1 cellular context compared by ENCODE assay signal in the genomic region with DNA sequence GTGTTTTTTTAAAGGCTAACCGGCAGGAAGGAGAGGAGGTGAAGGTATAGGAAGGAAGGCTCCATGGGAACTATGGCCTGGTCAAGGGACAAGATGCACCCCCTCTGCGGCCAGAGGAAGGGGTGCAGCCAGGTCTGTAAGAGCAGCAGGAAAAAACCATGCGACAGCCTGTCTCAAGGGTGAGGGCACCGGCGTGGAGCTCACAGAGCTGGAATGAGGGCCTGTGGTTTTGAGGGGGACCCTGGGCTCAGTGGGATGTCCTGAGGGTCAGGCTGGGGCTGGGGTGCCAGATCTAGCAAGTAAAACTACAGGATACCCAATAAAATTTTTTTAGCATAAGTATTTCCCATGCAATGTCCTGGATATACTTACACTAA.
TF ChIP-seq lines count a peak whose summit lies in the region.

No MANE protein-coding gene starts in this region.

TF ChIP-seq in GM23338, 12 proteins besides CTCF, POLR2A, EP300 and RAD21 (continued from another document):
- TF ChIP-seq, protein P1, sequence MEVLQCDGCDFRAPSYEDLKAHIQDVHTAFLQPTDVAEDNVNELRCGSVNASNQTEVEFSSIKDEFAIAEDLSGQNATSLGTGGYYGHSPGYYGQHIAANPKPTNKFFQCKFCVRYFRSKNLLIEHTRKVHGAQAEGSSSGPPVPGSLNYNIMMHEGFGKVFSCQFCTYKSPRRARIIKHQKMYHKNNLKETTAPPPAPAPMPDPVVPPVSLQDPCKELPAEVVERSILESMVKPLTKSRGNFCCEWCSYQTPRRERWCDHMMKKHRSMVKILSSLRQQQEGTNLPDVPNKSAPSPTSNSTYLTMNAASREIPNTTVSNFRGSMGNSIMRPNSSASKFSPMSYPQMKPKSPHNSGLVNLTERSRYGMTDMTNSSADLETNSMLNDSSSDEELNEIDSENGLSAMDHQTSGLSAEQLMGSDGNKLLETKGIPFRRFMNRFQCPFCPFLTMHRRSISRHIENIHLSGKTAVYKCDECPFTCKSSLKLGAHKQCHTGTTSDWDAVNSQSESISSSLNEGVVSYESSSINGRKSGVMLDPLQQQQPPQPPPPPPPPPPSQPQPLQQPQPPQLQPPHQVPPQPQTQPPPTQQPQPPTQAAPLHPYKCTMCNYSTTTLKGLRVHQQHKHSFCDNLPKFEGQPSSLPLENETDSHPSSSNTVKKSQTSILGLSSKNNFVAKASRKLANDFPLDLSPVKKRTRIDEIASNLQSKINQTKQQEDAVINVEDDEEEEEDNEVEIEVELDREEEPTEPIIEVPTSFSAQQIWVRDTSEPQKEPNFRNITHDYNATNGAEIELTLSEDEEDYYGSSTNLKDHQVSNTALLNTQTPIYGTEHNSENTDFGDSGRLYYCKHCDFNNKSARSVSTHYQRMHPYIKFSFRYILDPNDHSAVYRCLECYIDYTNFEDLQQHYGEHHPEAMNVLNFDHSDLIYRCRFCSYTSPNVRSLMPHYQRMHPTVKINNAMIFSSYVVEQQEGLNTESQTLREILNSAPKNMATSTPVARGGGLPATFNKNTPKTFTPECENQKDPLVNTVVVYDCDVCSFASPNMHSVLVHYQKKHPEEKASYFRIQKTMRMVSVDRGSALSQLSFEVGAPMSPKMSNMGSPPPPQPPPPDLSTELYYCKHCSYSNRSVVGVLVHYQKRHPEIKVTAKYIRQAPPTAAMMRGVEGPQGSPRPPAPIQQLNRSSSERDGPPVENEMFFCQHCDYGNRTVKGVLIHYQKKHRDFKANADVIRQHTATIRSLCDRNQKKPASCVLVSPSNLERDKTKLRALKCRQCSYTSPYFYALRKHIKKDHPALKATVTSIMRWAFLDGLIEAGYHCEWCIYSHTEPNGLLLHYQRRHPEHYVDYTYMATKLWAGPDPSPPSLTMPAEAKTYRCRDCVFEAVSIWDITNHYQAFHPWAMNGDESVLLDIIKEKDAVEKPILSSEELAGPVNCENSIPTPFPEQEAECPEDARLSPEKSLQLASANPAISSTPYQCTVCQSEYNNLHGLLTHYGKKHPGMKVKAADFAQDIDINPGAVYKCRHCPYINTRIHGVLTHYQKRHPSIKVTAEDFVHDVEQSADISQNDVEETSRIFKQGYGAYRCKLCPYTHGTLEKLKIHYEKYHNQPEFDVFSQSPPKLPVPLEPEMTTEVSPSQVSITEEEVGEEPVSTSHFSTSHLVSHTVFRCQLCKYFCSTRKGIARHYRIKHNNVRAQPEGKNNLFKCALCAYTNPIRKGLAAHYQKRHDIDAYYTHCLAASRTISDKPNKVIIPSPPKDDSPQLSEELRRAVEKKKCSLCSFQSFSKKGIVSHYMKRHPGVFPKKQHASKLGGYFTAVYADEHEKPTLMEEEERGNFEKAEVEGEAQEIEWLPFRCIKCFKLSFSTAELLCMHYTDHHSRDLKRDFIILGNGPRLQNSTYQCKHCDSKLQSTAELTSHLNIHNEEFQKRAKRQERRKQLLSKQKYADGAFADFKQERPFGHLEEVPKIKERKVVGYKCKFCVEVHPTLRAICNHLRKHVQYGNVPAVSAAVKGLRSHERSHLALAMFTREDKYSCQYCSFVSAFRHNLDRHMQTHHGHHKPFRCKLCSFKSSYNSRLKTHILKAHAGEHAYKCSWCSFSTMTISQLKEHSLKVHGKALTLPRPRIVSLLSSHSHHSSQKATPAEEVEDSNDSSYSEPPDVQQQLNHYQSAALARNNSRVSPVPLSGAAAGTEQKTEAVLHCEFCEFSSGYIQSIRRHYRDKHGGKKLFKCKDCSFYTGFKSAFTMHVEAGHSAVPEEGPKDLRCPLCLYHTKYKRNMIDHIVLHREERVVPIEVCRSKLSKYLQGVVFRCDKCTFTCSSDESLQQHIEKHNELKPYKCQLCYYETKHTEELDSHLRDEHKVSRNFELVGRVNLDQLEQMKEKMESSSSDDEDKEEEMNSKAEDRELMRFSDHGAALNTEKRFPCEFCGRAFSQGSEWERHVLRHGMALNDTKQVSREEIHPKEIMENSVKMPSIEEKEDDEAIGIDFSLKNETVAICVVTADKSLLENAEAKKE (CRISPR knock-in tag; IDR thresholded peaks at IDR 0.05) = no peak
- TF ChIP-seq CREB1 (CRISPR knock-in tag; IDR thresholded peaks at IDR 0.05; ENCODE audit: low read depth) (no peak), POLR2AphosphoS5 (IDR thresholded peaks at IDR 0.05; ENCODE audit: low read depth) (no peak), ZNF114 (CRISPR knock-in tag; IDR thresholded peaks at IDR 0.05) (no peak), JUNB (IDR thresholded peaks at IDR 0.05; ENCODE audit: unreplicated experiment) (no peak), NANOG (IDR thresholded peaks at IDR 0.05; ENCODE audit: borderline replicate concordance) (no peak), EZH2phosphoT487 (IDR thresholded peaks at IDR 0.05; ENCODE audit: unreplicated experiment) (no peak), REST (IDR thresholded peaks at IDR 0.05; ENCODE audit: unreplicated experiment) (no peak), ZNF331 (CRISPR knock-in tag; IDR thresholded peaks at IDR 0.05; ENCODE audit: low read depth) (no peak), EZH2 (IDR thresholded peaks at IDR 0.05; ENCODE audit: low read depth, unreplicated experiment) (no peak)
- TF ChIP-seq, protein P2, sequence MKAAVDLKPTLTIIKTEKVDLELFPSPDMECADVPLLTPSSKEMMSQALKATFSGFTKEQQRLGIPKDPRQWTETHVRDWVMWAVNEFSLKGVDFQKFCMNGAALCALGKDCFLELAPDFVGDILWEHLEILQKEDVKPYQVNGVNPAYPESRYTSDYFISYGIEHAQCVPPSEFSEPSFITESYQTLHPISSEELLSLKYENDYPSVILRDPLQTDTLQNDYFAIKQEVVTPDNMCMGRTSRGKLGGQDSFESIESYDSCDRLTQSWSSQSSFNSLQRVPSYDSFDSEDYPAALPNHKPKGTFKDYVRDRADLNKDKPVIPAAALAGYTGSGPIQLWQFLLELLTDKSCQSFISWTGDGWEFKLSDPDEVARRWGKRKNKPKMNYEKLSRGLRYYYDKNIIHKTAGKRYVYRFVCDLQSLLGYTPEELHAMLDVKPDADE (IDR thresholded peaks at IDR 0.05) = no peak
